14 cellular contexts compared by ENCODE assay signal in genomic region chr12:128572311-128572810, GRCh38.
"Had no signal": no experiment of that assay in that cellular context is flagged by ENCODE, and none has a peak within 500 bp of the region (broad histone marks: within the 10 kb centered on the region; RNA-seq: fewer than 3 reads in every experiment).

No MANE protein-coding gene starts in this region.

- H3K27me3 ChIP-seq: colonic mucosa, esophagus squamous epithelium, tibial nerve had no signal

- DNase-seq: activated CD4-positive, alpha-beta memory T cell treated with anti-CD3 and anti-CD28 coated beads for 36 hours; activated CD4-positive, alpha-beta T cell treated with anti-CD3 and anti-CD28 coated beads for 1 hour; activated gamma-delta T cell; activated naive CD8-positive, alpha-beta T cell treated with anti-CD3 and anti-CD28 coated beads for 36 hours; activated T-cell treated with anti-CD3 and anti-CD28 coated beads, Interleukin-2, amount 50 U/mL, for 4 hours; central memory CD4-positive, alpha-beta T cell; colonic mucosa; esophagus squamous epithelium; immature natural killer cell; mesenchymal stem cell; occipital lobe; T-helper 9 cell had no signal

- H3K36me3 ChIP-seq: colonic mucosa, esophagus squamous epithelium, tibial nerve had no signal

- H3K4me3 ChIP-seq: colonic mucosa, esophagus squamous epithelium, tibial nerve had no signal

- H3K4me1 ChIP-seq: colonic mucosa, esophagus squamous epithelium, tibial nerve had no signal

- ATAC-seq: activated T-cell treated with anti-CD3 and anti-CD28 coated beads, Interleukin-2, amount 50 U/mL, for 4 hours; stimulated activated effector memory CD8-positive, alpha-beta T cell treated with anti-CD3 and anti-CD28 coated beads, Interleukin-12 subunit alpha, Interleukin-12 subunit beta, amount 100 ng/mL, for 72 hours had no signal

- H3K27ac ChIP-seq: colonic mucosa, esophagus squamous epithelium, tibial nerve had no signal

- H3K9me3 ChIP-seq: colonic mucosa had no signal
